In genomic region chr11:842370-843002, GRCh38 we compare ENCODE assay signal across 8 cellular contexts. TPM values are rescaled to one million over a fixed set of nuclear protein-coding genes. Genes with fewer than 3 reads are reported as not detected.
A peak's percentile ranks its signal among the peaks of the same experiment; 100 is the strongest.
DNase-seq lines count a peak whose midpoint lies in the region; ATAC-seq and TF ChIP-seq lines count a peak whose summit lies in the region.

Gene POLR2L, minus strand, starts transcription at chr11:842529. Its CDS starts 21 bp downstream, at chr11:842508.
Gene TSPAN4, plus strand, starts transcription at chr11:842852. Its CDS starts 7,453 bp downstream, at chr11:850305.

- H3K9me3 ChIP-seq in mucosa of rectum (ENCODE audit: control insufficient read depth in 2 of 2, low read length in 2 of 2): no peaks in the 10 kb centered on the region

- DNase-seq in COLO829 (ENCODE audit: low spot score) (peak; percentile 86), HT-29 (ENCODE audit: low spot score) (peak; percentile 93), OCI-M1 (lab: John Stamatoyannopoulos, UW) (peak; percentile 92), erythroblast (lab: John Stamatoyannopoulos, UW) (peak; percentile 94 to 96)
- peak; percentile 92 for DNase-seq in activated T-cell treated with anti-CD3 and anti-CD28 coated beads, Interleukin-2, amount 50 U/mL, for 1 hour
- DNase-seq in stimulated activated CD8-positive, alpha-beta memory T cell treated with anti-CD3 and anti-CD28 coated beads, Interleukin-4, amount 100 ng/mL, for 4 hours (ENCODE audit: low read depth in 2 of 2, low spot score in 1 of 2): peak; percentile 70 to 73

- H3K27ac ChIP-seq in mucosa of rectum (ENCODE audit: low read depth in 2 of 2, low read length in 2 of 2): peak within 1 kb of the TSS; percentile 85 to 87

- H3K4me3 ChIP-seq in mucosa of rectum (ENCODE audit: low read length in 2 of 2): peak within 1 kb of the TSS; percentile 90 to 96

- H3K27me3 ChIP-seq in mucosa of rectum (ENCODE audit: control insufficient read depth in 2 of 2, insufficient read depth in 2 of 2, low read length in 2 of 2): no peaks in the 10 kb centered on the region

- peaks cover 18 to 30% of the 10 kb centered on the region in 2 donors for H3K36me3 ChIP-seq in mucosa of rectum (ENCODE audit: control insufficient read depth in 2 of 2, insufficient read depth in 2 of 2, low read length in 2 of 2)

- TF ChIP-seq POLR2A in erythroblast (IDR thresholded peaks at IDR 0.05; ENCODE audit: low read length): peak; percentile 84

- H3K9ac ChIP-seq in mucosa of rectum (ENCODE audit: low read depth in 1 of 2, low read length in 2 of 2): peak within 1 kb of the TSS; percentile 81 to 84

- ATAC-seq in GM19467 (IDR thresholded peaks at IDR 0.05; ENCODE audit: unreplicated experiment): peak; percentile 56

- peaks cover 37 to 43% of the 10 kb centered on the region in 2 donors for H3K4me1 ChIP-seq in mucosa of rectum (ENCODE audit: control insufficient read depth in 2 of 2, insufficient read depth in 2 of 2, low read length in 2 of 2)

RNA-seq across cellular contexts. Expression of gene POLR2L, which starts in this region (rescaled TPM):
- total RNA-seq in HT-29 (2014; rRNA removed; shearing (Covaris generic)): 1,254 and 1,310 TPM in 2 replicates

RNA-seq across cellular contexts. Expression of gene TSPAN4, which starts in this region (rescaled TPM):
- total RNA-seq in HT-29 (2014; rRNA removed; shearing (Covaris generic)): 29.2 and 39.6 TPM in 2 replicates

Comparison
In these comparisons a context has a peak if more than half of its experiments do, and no peak if none do; other contexts are left out.
1. Peak in every context shown above with its lines: DNase-seq, ATAC-seq, H3K4me3 ChIP-seq and H3K27ac ChIP-seq.